Comparison of ENCODE assay signal across 27 cellular contexts in the genomic region with DNA sequence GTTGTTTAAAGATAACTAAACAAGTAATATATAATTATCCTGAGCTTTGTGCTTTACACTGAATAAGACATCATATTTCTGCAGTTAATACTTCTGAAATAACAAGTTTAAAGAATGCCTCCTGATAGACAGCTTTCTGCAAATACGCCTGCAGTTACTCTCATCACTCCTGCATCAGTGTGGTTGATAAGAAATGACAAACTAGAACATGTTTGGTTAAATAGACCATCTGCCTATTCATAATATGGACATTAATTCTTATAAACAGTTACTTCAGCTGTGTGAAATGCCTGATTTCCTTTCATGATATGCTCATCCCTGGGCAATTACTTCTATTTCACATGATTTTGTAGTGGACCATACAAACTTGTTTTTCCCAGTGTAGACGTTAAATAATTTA. TPM values are rescaled to one million over a fixed set of nuclear protein-coding genes. Genes with fewer than 3 reads are reported as not detected.
"Had no signal": no experiment of that assay in that cellular context is flagged by ENCODE, and none has a peak within 500 bp of the region (broad histone marks: within the 10 kb centered on the region; RNA-seq: fewer than 3 reads in every experiment).

No MANE protein-coding gene starts in this region.

- H3K4me1 ChIP-seq: left lung, lower lobe of right lung, spleen, suprapubic skin, uterus had no signal

- H3K27ac ChIP-seq: heart left ventricle, left lung, lower lobe of right lung, ovary, skin epidermis, spleen, suprapubic skin, thoracic aorta, tibial artery, uterus had no signal

- H3K27ac Mint-ChIP-seq: immature natural killer cell; naive thymus-derived CD4-positive, alpha-beta T cell; natural killer cell treated with Interleukin-12 subunit alpha and Interleukin-12 subunit beta and Interleukin-15 and Interleukin-18, amount 100 ng/mL, for 72 hours; progenitor cell of endocrine pancreas; stimulated activated effector memory CD8-positive, alpha-beta T cell treated with anti-CD3 and anti-CD28 coated beads, Interleukin-12 subunit alpha, Interleukin-12 subunit beta, amount 100 ng/mL, for 72 hours; stimulated activated naive CD8-positive, alpha-beta T cell treated with anti-CD3 and anti-CD28 coated beads, Interleukin-15, amount 100 ng/mL, for 72 hours had no signal

- DNase-seq: heart left ventricle; hypothalamus; immature natural killer cell; kidney; left colon; left lung; lower lobe of right lung; mammary epithelial cell; mesenchymal stem cell; naive thymus-derived CD4-positive, alpha-beta T cell; ovary; right cardiac atrium; spleen; stimulated activated CD4-positive, alpha-beta T cell treated with anti-CD3 and anti-CD28 coated beads, Interleukin-4, amount 100 ng/mL, for 24 hours; stimulated activated naive CD4-positive, alpha-beta T cell; stimulated activated naive CD8-positive, alpha-beta T cell treated with anti-CD3 and anti-CD28 coated beads, Interleukin-15, amount 100 ng/mL, for 72 hours; tibial artery; trophoblast cell; uterus had no signal

- ATAC-seq: heart left ventricle; left colon; left lung; lower lobe of right lung; naive thymus-derived CD4-positive, alpha-beta T cell; natural killer cell treated with Interleukin-12 subunit alpha and Interleukin-12 subunit beta and Interleukin-15 and Interleukin-18, amount 100 ng/mL, for 72 hours; right cardiac atrium; sciatic nerve; stimulated activated effector memory CD8-positive, alpha-beta T cell treated with anti-CD3 and anti-CD28 coated beads, Interleukin-12 subunit alpha, Interleukin-12 subunit beta, amount 100 ng/mL, for 72 hours; stimulated activated naive CD8-positive, alpha-beta T cell treated with anti-CD3 and anti-CD28 coated beads, Interleukin-15, amount 100 ng/mL, for 72 hours had no signal

- H3K4me3 Mint-ChIP-seq: immature natural killer cell; naive thymus-derived CD4-positive, alpha-beta T cell; natural killer cell treated with Interleukin-12 subunit alpha and Interleukin-12 subunit beta and Interleukin-15 and Interleukin-18, amount 100 ng/mL, for 72 hours; stimulated activated effector memory CD8-positive, alpha-beta T cell treated with anti-CD3 and anti-CD28 coated beads, Interleukin-12 subunit alpha, Interleukin-12 subunit beta, amount 100 ng/mL, for 72 hours; stimulated activated naive CD8-positive, alpha-beta T cell treated with anti-CD3 and anti-CD28 coated beads, Interleukin-15, amount 100 ng/mL, for 72 hours had no signal

- H3K36me3 ChIP-seq: heart left ventricle, left lung, lower lobe of right lung, ovary, spleen, suprapubic skin, thoracic aorta, tibial artery, uterus had no signal

- H3K4me1 Mint-ChIP-seq: immature natural killer cell; naive thymus-derived CD4-positive, alpha-beta T cell; stimulated activated effector memory CD8-positive, alpha-beta T cell treated with anti-CD3 and anti-CD28 coated beads, Interleukin-12 subunit alpha, Interleukin-12 subunit beta, amount 100 ng/mL, for 72 hours; stimulated activated naive CD8-positive, alpha-beta T cell treated with anti-CD3 and anti-CD28 coated beads, Interleukin-15, amount 100 ng/mL, for 72 hours had no signal

- H3K27me3 Mint-ChIP-seq: natural killer cell treated with Interleukin-12 subunit alpha and Interleukin-12 subunit beta and Interleukin-15 and Interleukin-18, amount 100 ng/mL, for 72 hours; stimulated activated naive CD8-positive, alpha-beta T cell treated with anti-CD3 and anti-CD28 coated beads, Interleukin-15, amount 100 ng/mL, for 72 hours had no signal

- H3K4me3 ChIP-seq: heart left ventricle, left lung, lower lobe of right lung, ovary, skin epidermis, spleen, suprapubic skin, thoracic aorta, tibial artery, uterus had no signal

- H3K9me3 Mint-ChIP-seq: stimulated activated effector memory CD8-positive, alpha-beta T cell treated with anti-CD3 and anti-CD28 coated beads, Interleukin-12 subunit alpha, Interleukin-12 subunit beta, amount 100 ng/mL, for 72 hours; stimulated activated naive CD8-positive, alpha-beta T cell treated with anti-CD3 and anti-CD28 coated beads, Interleukin-15, amount 100 ng/mL, for 72 hours had no signal

- H3K9me3 ChIP-seq: heart left ventricle, left lung, lower lobe of right lung, ovary, suprapubic skin, thoracic aorta, tibial artery, uterus had no signal

- H3K36me3 Mint-ChIP-seq: immature natural killer cell; naive thymus-derived CD4-positive, alpha-beta T cell; natural killer cell treated with Interleukin-12 subunit alpha and Interleukin-12 subunit beta and Interleukin-15 and Interleukin-18, amount 100 ng/mL, for 72 hours; stimulated activated effector memory CD8-positive, alpha-beta T cell treated with anti-CD3 and anti-CD28 coated beads, Interleukin-12 subunit alpha, Interleukin-12 subunit beta, amount 100 ng/mL, for 72 hours had no signal

- H3K27me3 ChIP-seq: left lung, ovary, spleen, suprapubic skin, tibial artery, uterus had no signal

RNA-seq across cellular contexts. Expression of a gene that starts 7.0 kb away (rescaled TPM):
- total RNA-seq: mononuclear cell; naive thymus-derived CD4-positive, alpha-beta T cell; natural killer cell treated with Interleukin-12 subunit alpha and Interleukin-12 subunit beta and Interleukin-15 and Interleukin-18, amount 100 ng/mL, for 72 hours had no signal
- polyA plus RNA-seq: immature natural killer cell; naive thymus-derived CD4-positive, alpha-beta T cell had no signal
